8 cellular contexts compared by ENCODE assay signal in the genomic region with DNA sequence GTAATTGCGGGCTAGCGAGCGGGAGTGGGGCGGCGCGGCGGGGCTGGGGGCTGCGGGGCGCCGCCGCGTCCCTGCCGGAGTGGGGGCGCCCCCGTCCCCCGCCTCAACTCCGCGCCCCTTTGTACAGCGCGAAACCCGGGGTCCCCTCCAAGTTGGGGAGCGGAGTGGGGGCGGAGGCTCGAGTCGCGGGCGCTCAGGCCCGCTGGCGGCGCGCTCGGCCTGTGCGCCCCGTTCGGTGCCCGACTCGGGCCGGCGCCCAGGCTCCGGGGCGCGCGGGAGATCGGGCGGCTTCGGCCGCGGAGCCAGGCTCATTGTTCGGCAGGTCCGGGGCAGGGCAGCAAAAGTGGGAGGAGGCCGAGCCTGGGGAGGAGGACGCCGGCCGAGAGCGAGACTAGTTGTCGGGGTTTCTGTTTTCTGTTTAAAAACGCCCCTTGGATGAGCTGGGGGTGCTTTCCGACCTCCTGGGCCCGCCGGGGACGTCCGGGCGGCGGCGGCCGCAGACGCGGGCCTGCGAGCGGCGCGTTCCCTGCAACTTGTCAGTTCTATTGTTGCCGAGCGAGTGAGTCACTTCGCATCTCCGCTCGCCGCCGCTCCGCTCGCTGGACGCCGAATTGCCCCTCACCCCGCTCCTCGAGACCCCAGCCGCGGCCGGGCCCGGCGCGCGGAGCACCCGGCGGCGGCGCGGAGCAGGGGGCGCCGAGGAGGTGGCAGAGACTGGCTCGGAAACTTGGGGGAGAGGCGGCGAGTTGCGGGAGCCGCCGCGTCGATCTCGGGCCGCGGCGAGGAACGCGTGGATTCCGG. TPM values are rescaled to one million over a fixed set of nuclear protein-coding genes. Genes with fewer than 3 reads are reported as not detected.
DNase-seq lines count a peak whose midpoint lies in the region; ATAC-seq and TF ChIP-seq lines count a peak whose summit lies in the region.

No MANE protein-coding gene starts in this region.

- peak; percentile 33 for ATAC-seq in GM21723 (IDR thresholded peaks at IDR 0.05; ENCODE audit: unreplicated experiment)
- ATAC-seq in activated CD4-positive, CD25-positive, alpha-beta regulatory T cell treated with anti-CD3 and anti-CD28 coated beads, Interleukin-2, amount 50 U/mL, for 24 hours = peak; percentile 29 to 31

- TF ChIP-seq CTCF in kidney epithelial cell (IDR thresholded peaks at IDR 0.05; ENCODE audit: insufficient read depth, low read length, poor library complexity, severe bottlenecking) = no peak

- peak overlapping the region; percentile 98 for H3K4me3 ChIP-seq in kidney epithelial cell (ENCODE audit: low read depth, low read length)

- no peaks in the 10 kb centered on the region for H3K27me3 ChIP-seq in kidney epithelial cell (ENCODE audit: control insufficient read depth, insufficient read depth, low read length)

- H3K36me3 ChIP-seq in kidney epithelial cell (ENCODE audit: control insufficient read depth, insufficient read depth, low read length) = no peaks in the 10 kb centered on the region

- DNase-seq in GDM1 (lab: John Stamatoyannopoulos, UW) (peak; percentile 14), LHCN-M2 (ENCODE audit: low read depth) (peak; percentile 59), kidney epithelial cell (ENCODE audit: low read depth) (no peak), NCI-H2196 (lab: John Stamatoyannopoulos, UW; ENCODE audit: unreplicated experiment) (no peak)
- peak; percentile 57 for DNase-seq in central memory CD4-positive, alpha-beta T cell
- DNase-seq in stimulated activated CD4-positive, alpha-beta T cell treated with anti-CD3 and anti-CD28 coated beads, Interleukin-1b, Interleukin-23, amount 100 ng/mL, for 1 hour (ENCODE audit: low read depth in 2 of 2) = peak; percentile 17

RNA-seq across cellular contexts. Expression of gene TCF12, which starts 0.7 kb away (rescaled TPM):
- total RNA-seq in LHCN-M2 (2014; rRNA removed) (108 and 111 TPM in 2 replicates), kidney epithelial cell (84.6 and 90.0 TPM in 2 replicates)
- 19.7 TPM for polyA plus RNA-seq in LHCN-M2 (2012)

Comparison
In these comparisons a context has a peak if more than half of its experiments do, and no peak if none do; other contexts are left out.
1. DNase-seq: peak in GDM1 (single experiment), LHCN-M2 (single experiment), central memory CD4-positive, alpha-beta T cell (single experiment) and stimulated activated CD4-positive, alpha-beta T cell treated with anti-CD3 and anti-CD28 coated beads, Interleukin-1b, Interleukin-23, amount 100 ng/mL, for 1 hour (2 of 2); none in kidney epithelial cell (single experiment) and NCI-H2196 (single experiment).